8 cellular contexts compared by ENCODE assay signal in the genomic region with DNA sequence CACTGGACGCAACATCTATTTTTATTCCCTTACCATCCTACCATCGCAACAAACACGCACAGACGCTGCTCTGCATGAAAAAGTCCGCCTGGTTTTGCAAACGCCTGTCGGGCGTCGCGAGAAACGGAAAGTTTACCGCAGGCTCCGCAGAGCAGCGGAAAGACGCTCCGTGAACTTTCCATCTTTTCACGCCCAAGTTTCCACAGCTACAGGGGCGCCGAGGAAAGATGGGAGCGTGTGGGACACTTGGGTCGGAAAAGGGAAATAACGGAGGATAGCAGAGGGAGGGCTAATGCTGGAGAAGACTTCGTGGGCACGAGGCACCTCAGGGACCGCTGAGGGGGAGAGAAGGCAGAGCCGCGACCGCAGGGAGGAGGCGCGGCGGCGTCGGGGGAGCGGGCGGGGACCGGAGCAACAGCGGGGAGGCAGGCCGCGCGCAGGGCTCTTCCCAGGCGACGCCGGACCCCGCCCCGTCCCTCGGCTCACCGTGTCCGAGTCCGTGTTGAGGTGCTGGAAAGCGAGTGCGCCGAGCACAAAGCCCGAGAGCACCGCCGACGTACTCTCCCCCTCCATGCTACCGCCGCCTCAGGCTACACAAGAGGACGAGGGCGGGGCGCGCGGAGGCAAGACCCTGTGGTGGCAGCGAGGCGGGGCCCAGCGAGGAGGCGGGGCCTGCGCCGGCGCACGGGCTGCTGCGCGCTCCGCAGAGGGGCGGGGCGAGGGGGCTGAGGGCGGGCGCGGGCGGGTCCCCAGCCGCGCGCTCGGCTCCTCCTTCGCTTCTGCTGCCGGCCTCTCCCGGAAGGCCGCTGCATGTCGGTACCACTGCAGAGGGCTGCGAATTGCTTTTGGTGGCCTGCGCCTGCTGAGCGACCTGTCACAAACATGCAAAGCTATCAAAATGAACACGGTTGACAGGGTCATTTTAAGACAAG. TPM values are rescaled to one million over a fixed set of nuclear protein-coding genes. Genes with fewer than 3 reads are reported as not detected.
DNase-seq lines count a peak whose midpoint lies in the region; ATAC-seq, FAIRE-seq and TF ChIP-seq lines count a peak whose summit lies in the region.

A gene (minus strand): TSS at position 601 of the 932 bp plus-strand sequence. CDS start 28 bp downstream, at position 573.

- DNase-seq in C1 segment of cervical spinal cord (lab: John Stamatoyannopoulos, UW) (peak; percentile 44 to 97 (median 87)), NCI-H69 (lab: John Stamatoyannopoulos, UW) (peak; percentile 95), HepG2 (ENCODE audit: low spot score) (peak; percentile 91)
- peak; percentile 92 for DNase-seq in activated CD4-positive, alpha-beta T cell treated with anti-CD3 and anti-CD28 coated beads, Interleukin-2, amount 50 U/mL, for 1 hour
- DNase-seq in stimulated activated CD4-positive, alpha-beta T cell treated with anti-CD3 and anti-CD28 coated beads, Interleukin-2, amount 100 ng/mL, for 48 hours: peak; percentile 90 to 95

- peak; percentile 56 for FAIRE-seq in HepG2 (lab: Jason Lieb, UNC)

- H3K4me3 Mint-ChIP-seq in dendritic cell treated with granulocyte-macrophage colony-stimulating factor and Interleukin-4, amounts not matched to agents 40 ng/mL and 50 ng/mL, for 4 days: peak within 1 kb of the TSS; percentile 88

- H3K36me3 ChIP-seq in HepG2 (replicated peaks in 1 of 2; ENCODE audit: control insufficient read depth in 1 of 2, insufficient read depth in 2 of 2, low read length in 2 of 2): peaks cover 0 to under 1% of the 10 kb centered on the region in 2 experiments; a peak in 1 of 5 replicates

- H3K27me3 Mint-ChIP-seq in dendritic cell treated with granulocyte-macrophage colony-stimulating factor and Interleukin-4, amounts not matched to agents 40 ng/mL and 50 ng/mL, for 4 days: no peaks in the 10 kb centered on the region

- no peaks in the 10 kb centered on the region for H3K79me2 ChIP-seq in HepG2 (ENCODE audit: insufficient read depth, low read length)

- BruUV-seq in HepG2 (replicated peaks; lab: Mats Ljungman, UMichigan): no TSS peak

- POLR2A ChIA-PET in HepG2 (lab: Yijun Ruan, JAX): interaction anchor here (3.2 kb wide), 1 partner anchor 29 kb away, joined by 12 read pairs; a partner anchor contains a TSS

- TF ChIP-seq POLR2A in HepG2 (IDR thresholded peaks at IDR 0.05; ENCODE audit: insufficient read depth in 1 of 2, low read depth in 2 of 2, low read length in 2 of 2): peak; percentile 84 to 94

- H3K27ac Mint-ChIP-seq in dendritic cell treated with granulocyte-macrophage colony-stimulating factor and Interleukin-4, amounts not matched to agents 40 ng/mL and 50 ng/mL, for 4 days: peak within 1 kb of the TSS; percentile 85

- no peaks in the 10 kb centered on the region for H3K9me3 Mint-ChIP-seq in dendritic cell treated with granulocyte-macrophage colony-stimulating factor and Interleukin-4, amounts not matched to agents 40 ng/mL and 50 ng/mL, for 4 days

- peak within 1 kb of the TSS; percentile 96 for H2AFZ ChIP-seq in HepG2 (ENCODE audit: low read length)

- 2% methylated on average over 49 of the region's 93 CpGs for WGBS in HepG2 (ENCODE audit: low lambda C conversion rate)

- TF ChIP-seq CTCF in HepG2 (CRISPR knock-in tag; IDR thresholded peaks at IDR 0.05): no peak

- TF ChIP-seq RAD21 in HepG2 (CRISPR knock-in tag; IDR thresholded peaks at IDR 0.05): 0 out of 2 replicates have a peak, but pooled peaks have one; percentile 22

- peak within 1 kb of the TSS; percentile 91 for H3K4me2 ChIP-seq in HepG2 (ENCODE audit: low read depth, low read length)

- peak within 1 kb of the TSS; percentile 74 for H3K27ac ChIP-seq in HepG2 (ENCODE audit: extremely low read length, insufficient read depth, low read length)

- no peaks in the 10 kb centered on the region for H3K9me3 ChIP-seq in HepG2 (ENCODE audit: low read length)

- peak within 1 kb of the TSS; percentile 80 for H3K9ac ChIP-seq in HepG2 (ENCODE audit: insufficient read depth, low read depth, low read length)

- peaks cover 10% of the 10 kb centered on the region for H3K4me1 Mint-ChIP-seq in dendritic cell treated with granulocyte-macrophage colony-stimulating factor and Interleukin-4, amounts not matched to agents 40 ng/mL and 50 ng/mL, for 4 days (ENCODE audit: low read depth)

- in situ Hi-C loops in HepG2 (cut with HindIII; ENCODE audit: extremely low pct_ligation_motif_present, low pct_unique_long_range_greater_than_20kb): no loop called here

- H3K27me3 ChIP-seq in HepG2 (ENCODE audit: control insufficient read depth in 1 of 2, insufficient read depth in 2 of 2, low read length in 2 of 2): no peaks in the 10 kb centered on the region

- H3K36me3 Mint-ChIP-seq in dendritic cell treated with granulocyte-macrophage colony-stimulating factor and Interleukin-4, amounts not matched to agents 40 ng/mL and 50 ng/mL, for 4 days (ENCODE audit: low read depth): peaks cover 16% of the 10 kb centered on the region

- peaks cover 37% of the 10 kb centered on the region for H3K4me1 ChIP-seq in HepG2 (ENCODE audit: insufficient read depth, low read length)

- no peak for TF ChIP-seq EP300 in HepG2 (IDR thresholded peaks at IDR 0.05; ENCODE audit: low read depth in 2 of 2, low read length in 2 of 2)
- no peak for TF ChIP-seq EP300 in HepG2 (CRISPR knock-in tag; IDR thresholded peaks at IDR 0.05; ENCODE audit: borderline replicate concordance)

- no peaks in the 10 kb centered on the region for H4K20me1 ChIP-seq in HepG2 (ENCODE audit: insufficient read depth, low read length)

- CTCF ChIA-PET in HepG2 (lab: Yijun Ruan, JAX; ENCODE audit: low intra/inter-chr PET ratio, low total read pairs): no interaction called here

- peak within 1 kb of the TSS; percentile 62 to 78 (median 72) for H3K4me3 ChIP-seq in HepG2 (replicated peaks in 1 of 3; ENCODE audit: insufficient read depth in 1 of 3, low read depth in 2 of 3, low read length in 3 of 3)

- ATAC-seq in GM19372 (IDR thresholded peaks at IDR 0.05; ENCODE audit: low read depth, unreplicated experiment) (peak; percentile 94), HG03521 (IDR thresholded peaks at IDR 0.05; ENCODE audit: unreplicated experiment) (peak; percentile 96), HepG2 (peak; percentile 93)

- intact Hi-C loops in dendritic cell treated with granulocyte-macrophage colony-stimulating factor and Interleukin-4, amounts not matched to agents 40 ng/mL and 50 ng/mL, for 4 days (cut with micrococcal nuclease): loop anchor here (2.0 to 10.0 kb wide), 2 partner anchors 30 to 1480 kb away; a partner anchor contains a TSS
- intact Hi-C loops in HepG2 (cut with micrococcal nuclease; ENCODE audit: unreplicated experiment): loop anchor here (1.0 to 5.0 kb wide), 4 partner anchors 29 to 200 kb away; a partner anchor contains a TSS

TF ChIP-seq in HepG2, 621 proteins besides CTCF, POLR2A, EP300 and RAD21 (continues in another document):
- TF ChIP-seq ZNF263 (CRISPR knock-in tag; IDR thresholded peaks at IDR 0.05) (peak; percentile 57; the same call in 1 of the 2 replicates), TGIF2 (CRISPR knock-in tag; IDR thresholded peaks at IDR 0.05) (no peak), SMAD9 (CRISPR knock-in tag; IDR thresholded peaks at IDR 0.05) (peak; percentile 94; the same call in 1 of the 2 replicates), AHR (CRISPR knock-in tag; IDR thresholded peaks at IDR 0.05) (no peak), ZNF567 (CRISPR knock-in tag; IDR thresholded peaks at IDR 0.05; ENCODE audit: borderline replicate concordance) (peak; percentile 83; the same call in 1 of the 2 replicates), ZNF30 (CRISPR knock-in tag; IDR thresholded peaks at IDR 0.05) (no peak), ZBTB7A (CRISPR knock-in tag; IDR thresholded peaks at IDR 0.05) (peak; percentile 72; the same call in 1 of the 2 replicates), ZNF17 (CRISPR knock-in tag; IDR thresholded peaks at IDR 0.05) (0 out of 2 replicates have a peak, but pooled peaks have one; percentile 16)
- TF ChIP-seq, protein P1, sequence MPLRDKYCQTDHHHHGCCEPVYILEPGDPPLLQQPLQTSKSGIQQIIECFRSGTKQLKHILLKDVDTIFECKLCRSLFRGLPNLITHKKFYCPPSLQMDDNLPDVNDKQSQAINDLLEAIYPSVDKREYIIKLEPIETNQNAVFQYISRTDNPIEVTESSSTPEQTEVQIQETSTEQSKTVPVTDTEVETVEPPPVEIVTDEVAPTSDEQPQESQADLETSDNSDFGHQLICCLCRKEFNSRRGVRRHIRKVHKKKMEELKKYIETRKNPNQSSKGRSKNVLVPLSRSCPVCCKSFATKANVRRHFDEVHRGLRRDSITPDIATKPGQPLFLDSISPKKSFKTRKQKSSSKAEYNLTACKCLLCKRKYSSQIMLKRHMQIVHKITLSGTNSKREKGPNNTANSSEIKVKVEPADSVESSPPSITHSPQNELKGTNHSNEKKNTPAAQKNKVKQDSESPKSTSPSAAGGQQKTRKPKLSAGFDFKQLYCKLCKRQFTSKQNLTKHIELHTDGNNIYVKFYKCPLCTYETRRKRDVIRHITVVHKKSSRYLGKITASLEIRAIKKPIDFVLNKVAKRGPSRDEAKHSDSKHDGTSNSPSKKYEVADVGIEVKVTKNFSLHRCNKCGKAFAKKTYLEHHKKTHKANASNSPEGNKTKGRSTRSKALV (CRISPR knock-in tag; IDR thresholded peaks at IDR 0.05): peak; percentile 74

RNA-seq across cellular contexts. Expression of the gene that starts here (rescaled TPM):
- total RNA-seq in HepG2 (2016; rRNA removed; fragmentation: Illumina TruSeq; extraction: Trizol): 14.1 and 20.8 TPM in 2 replicates
- 5.8 and 6.7 TPM in 2 replicates for total RNA-seq in HepG2 (2016; cell fraction: cytosol; rRNA removed; fragmentation: Illumina TruSeq; extraction: Trizol; ENCODE audit: low read depth)
- total RNA-seq in HepG2 (2016; cell fraction: insoluble cytoplasmic fraction; rRNA removed; fragmentation: Illumina TruSeq; extraction: Trizol): 15.0 and 18.9 TPM in 2 replicates
- 14.8 and 21.8 TPM in 2 replicates for total RNA-seq in HepG2 (2016; cell fraction: membrane; rRNA removed; fragmentation: Illumina TruSeq; extraction: Trizol)
- 9.0 and 9.6 TPM in 2 replicates for total RNA-seq in HepG2 (2016; cell fraction: nucleus; rRNA removed; fragmentation: Illumina TruSeq; extraction: Trizol)
- 10.8 and 14.7 TPM in 2 replicates for polyA plus RNA-seq in HepG2 (2011; rRNA removed)
- 4.7 and 7.1 TPM in 2 replicates for polyA plus RNA-seq in HepG2 (2011; cell fraction: cytosol; rRNA removed)
- 2.8 and 3.9 TPM in 2 replicates for polyA plus RNA-seq in HepG2 (2011; cell fraction: nucleus; rRNA removed)
- polyA plus RNA-seq in HepG2 (2012): 11.0 and 15.1 TPM in 2 replicates
- 5.5 and 6.4 TPM in 2 replicates for polyA plus RNA-seq in HepG2 (2016; cell fraction: cytosol; fragmentation: Illumina TruSeq; extraction: Trizol; ENCODE audit: low read depth)
- 17.6 and 19.8 TPM in 2 replicates for polyA plus RNA-seq in HepG2 (2016; cell fraction: insoluble cytoplasmic fraction; fragmentation: Illumina TruSeq; extraction: Trizol; ENCODE audit: low read depth)
- 12.7 and 14.1 TPM in 2 replicates for polyA plus RNA-seq in HepG2 (2016; cell fraction: membrane; fragmentation: Illumina TruSeq; extraction: Trizol; ENCODE audit: low read depth)
- 14.6 and 15.4 TPM in 2 replicates for polyA plus RNA-seq in HepG2 (2016; cell fraction: nucleus; fragmentation: Illumina TruSeq; extraction: Trizol; ENCODE audit: insufficient read depth, low read depth)
- polyA minus RNA-seq in HepG2 (2011; rRNA and poly(A)+ RNA removed; ENCODE audit: low replicate concordance): 1.2 and 6.2 TPM in 2 replicates
- 16.4 TPM in 2 replicates for polyA minus RNA-seq in HepG2 (2011; cell fraction: cytosol; rRNA and poly(A)+ RNA removed)
- 16.7 and 20.4 TPM in 2 replicates for polyA minus RNA-seq in HepG2 (2011; cell fraction: nucleus; rRNA and poly(A)+ RNA removed)

Comparison
In these comparisons a context has a peak if more than half of its experiments do, and no peak if none do; other contexts are left out.
1. Peak in every context shown above with its lines: DNase-seq, ATAC-seq, H3K4me3 ChIP-seq and H3K27ac ChIP-seq.